Comparison of ENCODE assay signal across 8 cellular contexts in genomic region chr7:76047811-76048667, GRCh38. TPM values are rescaled to one million over a fixed set of nuclear protein-coding genes. Genes with fewer than 3 reads are reported as not detected.
DNase-seq lines count a peak whose midpoint lies in the region; ATAC-seq, FAIRE-seq and TF ChIP-seq lines count a peak whose summit lies in the region.

A gene with protein sequence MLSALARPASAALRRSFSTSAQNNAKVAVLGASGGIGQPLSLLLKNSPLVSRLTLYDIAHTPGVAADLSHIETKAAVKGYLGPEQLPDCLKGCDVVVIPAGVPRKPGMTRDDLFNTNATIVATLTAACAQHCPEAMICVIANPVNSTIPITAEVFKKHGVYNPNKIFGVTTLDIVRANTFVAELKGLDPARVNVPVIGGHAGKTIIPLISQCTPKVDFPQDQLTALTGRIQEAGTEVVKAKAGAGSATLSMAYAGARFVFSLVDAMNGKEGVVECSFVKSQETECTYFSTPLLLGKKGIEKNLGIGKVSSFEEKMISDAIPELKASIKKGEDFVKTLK (plus strand): TSS chr7:76048106. CDS start chr7:76048161, 55 bp downstream.
A gene with protein sequence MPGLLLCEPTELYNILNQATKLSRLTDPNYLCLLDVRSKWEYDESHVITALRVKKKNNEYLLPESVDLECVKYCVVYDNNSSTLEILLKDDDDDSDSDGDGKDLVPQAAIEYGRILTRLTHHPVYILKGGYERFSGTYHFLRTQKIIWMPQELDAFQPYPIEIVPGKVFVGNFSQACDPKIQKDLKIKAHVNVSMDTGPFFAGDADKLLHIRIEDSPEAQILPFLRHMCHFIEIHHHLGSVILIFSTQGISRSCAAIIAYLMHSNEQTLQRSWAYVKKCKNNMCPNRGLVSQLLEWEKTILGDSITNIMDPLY (minus strand): TSS chr7:76048000. CDS start chr7:76030523, 17,477 bp downstream.

- H3K27ac Mint-ChIP-seq in T-helper 2 cell treated with Interferon-gamma antibody and Interleukin-4, amounts not matched to agents 5 μg/mL and 100 μg/mL, for 36 hours, result peak within 1 kb of the TSS; percentile 98

- H3K36me3 ChIP-seq in ascending aorta, result peaks cover 0 to 4% of the 10 kb centered on the region in 2 donors

- no peaks in the 10 kb centered on the region for H3K9me3 Mint-ChIP-seq in T-helper 2 cell treated with Interferon-gamma antibody and Interleukin-4, amounts not matched to agents 5 μg/mL and 100 μg/mL, for 36 hours

- H3K27ac ChIP-seq in ascending aorta, result peak within 1 kb of the TSS; percentile 84 to 96
- H3K27ac ChIP-seq in right cardiac atrium (ENCODE audit: low read length), result peak within 1 kb of the TSS; percentile 90

- H3K4me1 Mint-ChIP-seq in T-helper 2 cell treated with Interferon-gamma antibody and Interleukin-4, amounts not matched to agents 5 μg/mL and 100 μg/mL, for 36 hours (ENCODE audit: low read depth), result peaks cover 36% of the 10 kb centered on the region

- H3K36me3 Mint-ChIP-seq in T-helper 2 cell treated with Interferon-gamma antibody and Interleukin-4, amounts not matched to agents 5 μg/mL and 100 μg/mL, for 36 hours (ENCODE audit: low read depth), result peaks cover 38% of the 10 kb centered on the region

- H3K4me3 ChIP-seq in ascending aorta (peak within 1 kb of the TSS; percentile 93 to 99), right cardiac atrium (ENCODE audit: low read length) (peak within 1 kb of the TSS; percentile 84)

- H3K4me3 Mint-ChIP-seq in T-helper 2 cell treated with Interferon-gamma antibody and Interleukin-4, amounts not matched to agents 5 μg/mL and 100 μg/mL, for 36 hours, result peak within 1 kb of the TSS; percentile 99

- intact Hi-C loops in ascending aorta (cut with DNase I), result loop anchor here (2.0 to 10.0 kb wide), 3 partner anchors 53 to 267 kb away; partner anchors contain the start of gene TMEM120A
- intact Hi-C loops in right cardiac atrium (cut with DNase I), result no loop called here

- FAIRE-seq in GM18507 (lab: Jason Lieb, UNC), result peak; percentile 84
- FAIRE-seq in urothelium cell line (lab: Jason Lieb, UNC), result no peak

- no peak for TF ChIP-seq CTCF in ascending aorta (IDR thresholded peaks at IDR 0.05)

- no peaks in the 10 kb centered on the region for H3K27me3 Mint-ChIP-seq in T-helper 2 cell treated with Interferon-gamma antibody and Interleukin-4, amounts not matched to agents 5 μg/mL and 100 μg/mL, for 36 hours (ENCODE audit: low read depth)

- H3K27me3 ChIP-seq in ascending aorta (no peaks in the 10 kb centered on the region), right cardiac atrium (ENCODE audit: control insufficient read depth, insufficient read depth) (no peaks in the 10 kb centered on the region)

- under 1% methylated on average over 58 of the region's 58 CpGs for WGBS in right cardiac atrium

- H3K4me1 ChIP-seq in ascending aorta (peaks cover 0 to 19% of the 10 kb centered on the region in 2 donors), right cardiac atrium (ENCODE audit: control insufficient read depth, insufficient read depth, low read length) (peaks cover 4% of the 10 kb centered on the region)

- ATAC-seq in HG02970 (IDR thresholded peaks at IDR 0.05; ENCODE audit: low FRiP score, unreplicated experiment) (peak; percentile 85), right cardiac atrium (peak; percentile 98)

- no peaks in the 10 kb centered on the region for H3K9me3 ChIP-seq in ascending aorta
- no peaks in the 10 kb centered on the region for H3K9me3 ChIP-seq in right cardiac atrium (ENCODE audit: control insufficient read depth, low read length)

- peak; percentile 93 for DNase-seq in GM18507 (ENCODE audit: extremely low spot score, insufficient read length, low read depth)
- DNase-seq in NCI-H187 treated with DMSO at 0.1 percent for 48 hours (lab: John Stamatoyannopoulos, UW), result peak; percentile 76
- peak; percentile 94 for DNase-seq in T-helper 2 cell treated with Interferon-gamma antibody and Interleukin-4, amounts not matched to agents 5 μg/mL and 100 μg/mL, for 36 hours (ENCODE audit: low spot score)
- DNase-seq in ascending aorta (ENCODE audit: low spot score in 2 of 2), result peak; percentile 88 to 98
- DNase-seq in right cardiac atrium, result peak; percentile 96 to 98 (median 98)
- peak; percentile 82 for DNase-seq in pulmonary artery endothelial cell (ENCODE audit: low read depth, low spot score)
- peak; percentile 98 for DNase-seq in urothelium cell line (ENCODE audit: low spot score)

RNA-seq across cellular contexts. Expression of the first gene that starts in this region (rescaled TPM):
- total RNA-seq in ascending aorta (63.5 TPM), right cardiac atrium (100 to 1,000 TPM; 336 to 499 (median 479) TPM), pulmonary artery endothelial cell (36.2 and 51.6 TPM in 2 replicates)
- polyA plus RNA-seq in right cardiac atrium, result 310 TPM

RNA-seq across cellular contexts. Expression of the second gene that starts in this region (rescaled TPM):
- total RNA-seq in ascending aorta, result 0.96 TPM
- total RNA-seq in right cardiac atrium, result 10 to 100 TPM; 10.2 to 28.5 (median 21.1) TPM
- polyA plus RNA-seq in right cardiac atrium, result 43.7 TPM
- 31.1 and 34.8 TPM in 2 replicates for total RNA-seq in pulmonary artery endothelial cell

Comparison
In these comparisons a context has a peak if more than half of its experiments do, and no peak if none do; other contexts are left out.
1. Peak in every context shown above with its lines: DNase-seq, ATAC-seq, H3K4me3 ChIP-seq and H3K27ac ChIP-seq.